In genomic region chr4:81137894-81138293, GRCh38 we compare ENCODE assay signal across 1 cellular context.
TF ChIP-seq lines count a peak whose summit lies in the region.

No MANE protein-coding gene starts in this region.

TF ChIP-seq in IMR-90, 13 proteins besides CTCF, POLR2A, EP300 and RAD21:
- TF ChIP-seq, protein P1, sequence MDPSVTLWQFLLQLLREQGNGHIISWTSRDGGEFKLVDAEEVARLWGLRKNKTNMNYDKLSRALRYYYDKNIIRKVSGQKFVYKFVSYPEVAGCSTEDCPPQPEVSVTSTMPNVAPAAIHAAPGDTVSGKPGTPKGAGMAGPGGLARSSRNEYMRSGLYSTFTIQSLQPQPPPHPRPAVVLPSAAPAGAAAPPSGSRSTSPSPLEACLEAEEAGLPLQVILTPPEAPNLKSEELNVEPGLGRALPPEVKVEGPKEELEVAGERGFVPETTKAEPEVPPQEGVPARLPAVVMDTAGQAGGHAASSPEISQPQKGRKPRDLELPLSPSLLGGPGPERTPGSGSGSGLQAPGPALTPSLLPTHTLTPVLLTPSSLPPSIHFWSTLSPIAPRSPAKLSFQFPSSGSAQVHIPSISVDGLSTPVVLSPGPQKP (IDR thresholded peaks at IDR 0.05; ENCODE audit: borderline replicate concordance, low read depth, low read length) = no peak
- TF ChIP-seq RCOR1 (IDR thresholded peaks at IDR 0.05; ENCODE audit: insufficient replicate concordance, low read length) = no peak
- TF ChIP-seq MAFK (IDR thresholded peaks at IDR 0.05; ENCODE audit: low read depth, low read length) = no peak
- no peak for TF ChIP-seq MXI1 (IDR thresholded peaks at IDR 0.05; ENCODE audit: borderline replicate concordance, low read depth, low read length)
- TF ChIP-seq FOS (IDR thresholded peaks at IDR 0.05; ENCODE audit: low read depth, low read length) = no peak
- TF ChIP-seq CEBPB (IDR thresholded peaks at IDR 0.05; ENCODE audit: low read depth, low read length) = no peak
- TF ChIP-seq RFX5 (IDR thresholded peaks at IDR 0.05; ENCODE audit: low read depth, low read length) = no peak
- TF ChIP-seq SMC3 (IDR thresholded peaks at IDR 0.05; ENCODE audit: low read depth, low read length) = no peak
- no peak for TF ChIP-seq NFE2L2 (IDR thresholded peaks at IDR 0.05; ENCODE audit: low read depth, low read length)
- TF ChIP-seq CHD1 (IDR thresholded peaks at IDR 0.05; ENCODE audit: low read depth, low read length) = no peak
- no peak for TF ChIP-seq MAZ (IDR thresholded peaks at IDR 0.05; ENCODE audit: borderline replicate concordance, low read depth, low read length)
TF ChIP-seq in IMR-90: peak in this region for 0.
